ENCODE assay signal across 1 cellular context in genomic region chr1:182845894-182846293, GRCh38.
TF ChIP-seq lines count a peak whose summit lies in the region.

No MANE protein-coding gene starts in this region.

TF ChIP-seq in WTC11, 78 proteins besides CTCF, POLR2A, EP300 and RAD21 (continued from another document):
- TF ChIP-seq ZNF263 (CRISPR knock-in tag; IDR thresholded peaks at IDR 0.05; ENCODE audit: low read depth) (no peak), ESRRA (CRISPR knock-in tag; IDR thresholded peaks at IDR 0.05; ENCODE audit: borderline replicate concordance) (no peak), AFF4 (CRISPR knock-in tag; IDR thresholded peaks at IDR 0.05; ENCODE audit: borderline replicate concordance) (no peak), NFATC4 (CRISPR knock-in tag; IDR thresholded peaks at IDR 0.05) (no peak), NR3C1 (CRISPR knock-in tag; conservative IDR thresholded peaks at IDR 0.05; ENCODE audit: low read depth) (no peak)
- TF ChIP-seq, protein P1, sequence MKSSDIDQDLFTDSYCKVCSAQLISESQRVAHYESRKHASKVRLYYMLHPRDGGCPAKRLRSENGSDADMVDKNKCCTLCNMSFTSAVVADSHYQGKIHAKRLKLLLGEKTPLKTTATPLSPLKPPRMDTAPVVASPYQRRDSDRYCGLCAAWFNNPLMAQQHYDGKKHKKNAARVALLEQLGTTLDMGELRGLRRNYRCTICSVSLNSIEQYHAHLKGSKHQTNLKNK (CRISPR knock-in tag; IDR thresholded peaks at IDR 0.05): no peak
- TF ChIP-seq, protein P2, sequence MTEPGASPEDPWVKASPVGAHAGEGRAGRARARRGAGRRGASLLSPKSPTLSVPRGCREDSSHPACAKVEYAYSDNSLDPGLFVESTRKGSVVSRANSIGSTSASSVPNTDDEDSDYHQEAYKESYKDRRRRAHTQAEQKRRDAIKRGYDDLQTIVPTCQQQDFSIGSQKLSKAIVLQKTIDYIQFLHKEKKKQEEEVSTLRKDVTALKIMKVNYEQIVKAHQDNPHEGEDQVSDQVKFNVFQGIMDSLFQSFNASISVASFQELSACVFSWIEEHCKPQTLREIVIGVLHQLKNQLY (CRISPR knock-in tag; IDR thresholded peaks at IDR 0.05): no peak
TF ChIP-seq in WTC11: peak in this region for 0.
